Comparison of ENCODE assay signal across 2 cellular contexts in the genomic region with DNA sequence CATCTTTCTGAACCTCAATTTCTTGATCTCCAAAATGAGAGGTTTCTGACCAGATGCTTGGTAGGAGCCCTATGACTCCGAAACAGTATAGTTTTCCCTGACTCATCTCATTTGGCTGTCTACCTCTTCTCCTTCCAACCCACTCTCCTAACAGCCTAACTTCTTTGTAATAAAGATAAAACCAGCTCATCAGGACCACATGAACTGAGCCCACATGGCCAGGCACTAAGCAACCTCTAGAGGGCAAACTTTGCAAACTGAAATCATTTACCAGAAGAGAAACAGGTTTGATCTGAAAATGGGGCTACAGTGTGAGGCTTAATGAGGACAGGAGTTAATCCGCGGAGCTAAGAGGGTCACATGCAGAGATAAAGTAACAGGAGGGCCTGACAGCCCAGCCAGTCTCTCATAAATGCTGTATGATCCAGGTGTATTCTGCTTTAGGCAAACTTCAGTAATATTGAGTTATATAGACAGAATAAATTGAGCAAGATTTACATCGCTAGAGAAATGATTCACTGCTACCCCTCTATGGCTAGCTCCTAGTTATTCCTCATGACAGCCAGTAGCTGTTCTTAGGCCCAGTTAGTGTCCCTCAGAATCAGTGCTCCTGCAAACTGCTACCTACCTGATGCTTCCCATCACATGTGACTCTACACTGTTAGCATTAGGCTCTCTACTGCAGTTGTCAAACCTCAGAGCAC.
TF ChIP-seq lines count a peak whose summit lies in the region.

No MANE protein-coding gene starts in this region.

TF ChIP-seq in SK-N-SH, 30 proteins besides CTCF, POLR2A, EP300 and RAD21 (continues in another document):
- no peak for TF ChIP-seq IRF3 (IDR thresholded peaks at IDR 0.05; ENCODE audit: low read depth, low read length)
- no peak for TF ChIP-seq USF1 (IDR thresholded peaks at IDR 0.05; ENCODE audit: borderline replicate concordance, low read depth)
- TF ChIP-seq, protein P1, sequence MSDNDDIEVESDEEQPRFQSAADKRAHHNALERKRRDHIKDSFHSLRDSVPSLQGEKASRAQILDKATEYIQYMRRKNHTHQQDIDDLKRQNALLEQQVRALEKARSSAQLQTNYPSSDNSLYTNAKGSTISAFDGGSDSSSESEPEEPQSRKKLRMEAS (IDR thresholded peaks at IDR 0.05; ENCODE audit: low read depth): peak; percentile 89
- no peak for TF ChIP-seq TAF1 (IDR thresholded peaks at IDR 0.05; ENCODE audit: borderline replicate concordance, low read depth, low read length)
- TF ChIP-seq PBX3 (IDR thresholded peaks at IDR 0.05): no peak
- no peak for TF ChIP-seq GATA2 (CRISPR knock-in tag; IDR thresholded peaks at IDR 0.05)
- TF ChIP-seq FOXJ3 (CRISPR knock-in tag; IDR thresholded peaks at IDR 0.05): no peak
- TF ChIP-seq TEAD4 (IDR thresholded peaks at IDR 0.05; ENCODE audit: borderline replicate concordance, insufficient read depth): no peak
- TF ChIP-seq ELF1 (IDR thresholded peaks at IDR 0.05): no peak
- TF ChIP-seq GABPA (IDR thresholded peaks at IDR 0.05; ENCODE audit: low read depth): no peak
- TF ChIP-seq REST (IDR thresholded peaks at IDR 0.05; ENCODE audit: low read depth, low read length): no peak; the same call in 1 of the 2 replicates
- 0 out of 2 replicates have a peak, but pooled peaks have one; percentile 48 for TF ChIP-seq SIN3A (IDR thresholded peaks at IDR 0.05; ENCODE audit: borderline replicate concordance, low read depth, low read length)
- TF ChIP-seq YY1 (IDR thresholded peaks at IDR 0.05; ENCODE audit: low read depth): no peak
- peak; percentile 82 for TF ChIP-seq SMC3 (IDR thresholded peaks at IDR 0.05; ENCODE audit: low read depth, low read length)
- TF ChIP-seq JUND (IDR thresholded peaks at IDR 0.05): no peak
- no peak for TF ChIP-seq EZH2phosphoT487 (IDR thresholded peaks at IDR 0.05; ENCODE audit: borderline replicate concordance, low read depth)
- TF ChIP-seq NRF1 (IDR thresholded peaks at IDR 0.05; ENCODE audit: low read depth, low read length): no peak
- TF ChIP-seq TCF12 (IDR thresholded peaks at IDR 0.05): peak; percentile 59; the same call in 1 of the 2 replicates
- TF ChIP-seq MXI1 (IDR thresholded peaks at IDR 0.05; ENCODE audit: low read depth, low read length): peak; percentile 63; the same call in 1 of the 2 replicates
- TF ChIP-seq, protein P2, sequence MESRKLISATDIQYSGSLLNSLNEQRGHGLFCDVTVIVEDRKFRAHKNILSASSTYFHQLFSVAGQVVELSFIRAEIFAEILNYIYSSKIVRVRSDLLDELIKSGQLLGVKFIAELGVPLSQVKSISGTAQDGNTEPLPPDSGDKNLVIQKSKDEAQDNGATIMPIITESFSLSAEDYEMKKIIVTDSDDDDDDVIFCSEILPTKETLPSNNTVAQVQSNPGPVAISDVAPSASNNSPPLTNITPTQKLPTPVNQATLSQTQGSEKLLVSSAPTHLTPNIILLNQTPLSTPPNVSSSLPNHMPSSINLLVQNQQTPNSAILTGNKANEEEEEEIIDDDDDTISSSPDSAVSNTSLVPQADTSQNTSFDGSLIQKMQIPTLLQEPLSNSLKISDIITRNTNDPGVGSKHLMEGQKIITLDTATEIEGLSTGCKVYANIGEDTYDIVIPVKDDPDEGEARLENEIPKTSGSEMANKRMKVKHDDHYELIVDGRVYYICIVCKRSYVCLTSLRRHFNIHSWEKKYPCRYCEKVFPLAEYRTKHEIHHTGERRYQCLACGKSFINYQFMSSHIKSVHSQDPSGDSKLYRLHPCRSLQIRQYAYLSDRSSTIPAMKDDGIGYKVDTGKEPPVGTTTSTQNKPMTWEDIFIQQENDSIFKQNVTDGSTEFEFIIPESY (IDR thresholded peaks at IDR 0.05; ENCODE audit: borderline replicate concordance, low read depth): no peak

TF ChIP-seq in GM12878, 131 proteins besides CTCF, POLR2A, EP300 and RAD21 (continued from another document):
- TF ChIP-seq, protein P3, sequence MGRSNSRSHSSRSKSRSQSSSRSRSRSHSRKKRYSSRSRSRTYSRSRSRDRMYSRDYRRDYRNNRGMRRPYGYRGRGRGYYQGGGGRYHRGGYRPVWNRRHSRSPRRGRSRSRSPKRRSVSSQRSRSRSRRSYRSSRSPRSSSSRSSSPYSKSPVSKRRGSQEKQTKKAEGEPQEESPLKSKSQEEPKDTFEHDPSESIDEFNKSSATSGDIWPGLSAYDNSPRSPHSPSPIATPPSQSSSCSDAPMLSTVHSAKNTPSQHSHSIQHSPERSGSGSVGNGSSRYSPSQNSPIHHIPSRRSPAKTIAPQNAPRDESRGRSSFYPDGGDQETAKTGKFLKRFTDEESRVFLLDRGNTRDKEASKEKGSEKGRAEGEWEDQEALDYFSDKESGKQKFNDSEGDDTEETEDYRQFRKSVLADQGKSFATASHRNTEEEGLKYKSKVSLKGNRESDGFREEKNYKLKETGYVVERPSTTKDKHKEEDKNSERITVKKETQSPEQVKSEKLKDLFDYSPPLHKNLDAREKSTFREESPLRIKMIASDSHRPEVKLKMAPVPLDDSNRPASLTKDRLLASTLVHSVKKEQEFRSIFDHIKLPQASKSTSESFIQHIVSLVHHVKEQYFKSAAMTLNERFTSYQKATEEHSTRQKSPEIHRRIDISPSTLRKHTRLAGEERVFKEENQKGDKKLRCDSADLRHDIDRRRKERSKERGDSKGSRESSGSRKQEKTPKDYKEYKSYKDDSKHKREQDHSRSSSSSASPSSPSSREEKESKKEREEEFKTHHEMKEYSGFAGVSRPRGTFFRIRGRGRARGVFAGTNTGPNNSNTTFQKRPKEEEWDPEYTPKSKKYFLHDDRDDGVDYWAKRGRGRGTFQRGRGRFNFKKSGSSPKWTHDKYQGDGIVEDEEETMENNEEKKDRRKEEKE (IDR thresholded peaks at IDR 0.05): no peak
- TF ChIP-seq IKZF1 (conservative IDR thresholded peaks at IDR 0.05) (no peak), SIX5 (IDR thresholded peaks at IDR 0.05; ENCODE audit: low read depth, low read length, severe bottlenecking) (no peak), NR2C2 (IDR thresholded peaks at IDR 0.05; ENCODE audit: borderline replicate concordance, control insufficient read depth, insufficient read length, low read depth) (no peak), TCF7 (IDR thresholded peaks at IDR 0.05; ENCODE audit: borderline replicate concordance) (no peak), ATF7 (IDR thresholded peaks at IDR 0.05; ENCODE audit: low read depth) (no peak), YY1 (IDR thresholded peaks at IDR 0.05; ENCODE audit: low read depth, low read length) (0 out of 2 replicates have a peak, but pooled peaks have one; percentile 49), MEF2A (IDR thresholded peaks at IDR 0.05; ENCODE audit: insufficient read depth, low read depth, low read length) (no peak)
- TF ChIP-seq, protein P4, sequence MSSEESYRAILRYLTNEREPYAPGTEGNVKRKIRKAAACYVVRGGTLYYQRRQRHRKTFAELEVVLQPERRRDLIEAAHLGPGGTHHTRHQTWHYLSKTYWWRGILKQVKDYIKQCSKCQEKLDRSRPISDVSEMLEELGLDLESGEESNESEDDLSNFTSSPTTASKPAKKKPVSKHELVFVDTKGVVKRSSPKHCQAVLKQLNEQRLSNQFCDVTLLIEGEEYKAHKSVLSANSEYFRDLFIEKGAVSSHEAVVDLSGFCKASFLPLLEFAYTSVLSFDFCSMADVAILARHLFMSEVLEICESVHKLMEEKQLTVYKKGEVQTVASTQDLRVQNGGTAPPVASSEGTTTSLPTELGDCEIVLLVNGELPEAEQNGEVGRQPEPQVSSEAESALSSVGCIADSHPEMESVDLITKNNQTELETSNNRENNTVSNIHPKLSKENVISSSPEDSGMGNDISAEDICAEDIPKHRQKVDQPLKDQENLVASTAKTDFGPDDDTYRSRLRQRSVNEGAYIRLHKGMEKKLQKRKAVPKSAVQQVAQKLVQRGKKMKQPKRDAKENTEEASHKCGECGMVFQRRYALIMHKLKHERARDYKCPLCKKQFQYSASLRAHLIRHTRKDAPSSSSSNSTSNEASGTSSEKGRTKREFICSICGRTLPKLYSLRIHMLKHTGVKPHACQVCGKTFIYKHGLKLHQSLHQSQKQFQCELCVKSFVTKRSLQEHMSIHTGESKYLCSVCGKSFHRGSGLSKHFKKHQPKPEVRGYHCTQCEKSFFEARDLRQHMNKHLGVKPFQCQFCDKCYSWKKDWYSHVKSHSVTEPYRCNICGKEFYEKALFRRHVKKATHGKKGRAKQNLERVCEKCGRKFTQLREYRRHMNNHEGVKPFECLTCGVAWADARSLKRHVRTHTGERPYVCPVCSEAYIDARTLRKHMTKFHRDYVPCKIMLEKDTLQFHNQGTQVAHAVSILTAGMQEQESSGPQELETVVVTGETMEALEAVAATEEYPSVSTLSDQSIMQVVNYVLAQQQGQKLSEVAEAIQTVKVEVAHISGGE (CRISPR knock-in tag; IDR thresholded peaks at IDR 0.05): no peak
